ENCODE assay signal across 8 cellular contexts in the genomic region with DNA sequence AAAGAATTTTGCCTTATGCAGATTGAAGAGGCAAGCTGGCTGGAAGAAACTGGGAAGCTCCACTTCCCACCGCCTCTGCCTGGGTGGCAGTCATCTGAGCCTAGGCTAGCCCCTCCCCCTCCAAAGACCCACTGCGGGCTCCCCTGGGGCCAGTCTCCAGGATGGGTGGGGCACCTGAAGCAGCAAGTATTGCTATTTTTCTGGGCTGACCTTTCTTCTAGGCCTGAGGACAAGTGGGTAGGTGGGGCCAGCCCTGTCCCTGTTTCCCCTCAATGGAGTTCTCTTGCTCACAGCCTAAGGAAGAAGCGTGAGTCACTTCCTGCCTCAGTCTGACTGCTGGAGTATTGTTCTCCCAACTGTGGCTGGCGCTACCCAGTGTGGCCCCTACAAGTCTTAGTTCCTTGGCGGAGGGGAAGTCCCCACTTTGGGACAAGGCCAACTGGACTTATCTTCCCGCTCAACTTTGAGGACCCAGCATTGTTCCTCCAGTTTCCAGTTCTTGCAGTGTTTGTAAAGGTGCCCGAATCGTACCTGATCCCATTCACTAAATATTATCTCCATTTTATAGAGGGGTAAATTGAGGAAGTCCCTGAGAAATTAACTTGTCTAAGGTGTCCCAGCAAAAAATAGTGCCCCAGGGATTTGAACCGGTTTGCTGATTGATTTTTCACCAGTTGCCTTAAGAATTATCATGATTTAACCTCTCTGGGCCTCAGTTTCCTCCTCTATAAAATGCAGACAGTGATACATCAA. TPM values are rescaled to one million over a fixed set of nuclear protein-coding genes. Genes with fewer than 3 reads are reported as not detected.
DNase-seq lines count a peak whose midpoint lies in the region; ATAC-seq and TF ChIP-seq lines count a peak whose summit lies in the region.

No MANE protein-coding gene starts in this region.

- H3K4me1 Mint-ChIP-seq in activated CD4-positive, alpha-beta memory T cell treated with anti-CD3 and anti-CD28 coated beads, Interleukin-2, amount 10 ng/mL, durations not matched to agents 7 days and 5 days = peaks cover 59% of the 10 kb centered on the region
- peaks cover 47% of the 10 kb centered on the region for H3K4me1 Mint-ChIP-seq in nephron

- no peak for TF ChIP-seq CTCF in fibroblast of lung (conservative IDR thresholded peaks at IDR 0.05 in 1 of 2, IDR thresholded peaks at IDR 0.05 in 1 of 2; ENCODE audit: low read depth in 1 of 2, low read length in 2 of 2)
- TF ChIP-seq CTCF in nephron (IDR thresholded peaks at IDR 0.05; ENCODE audit: unreplicated experiment in 3 of 3) = no peak

- peaks cover 35% of the 10 kb centered on the region for H3K79me2 ChIP-seq in fibroblast of lung (ENCODE audit: control insufficient read depth, insufficient read depth, low read length)

- POLR2A ChIA-PET in activated CD4-positive, alpha-beta memory T cell treated with anti-CD3 and anti-CD28 coated beads, Interleukin-2, amount 10 ng/mL, durations not matched to agents 7 days and 5 days (lab: Charles Lee) = interaction anchor here (0.9 to 5.9 kb wide), 14 partner anchors 10 to 192 kb away, joined by 3 to 93 read pairs (median 20); a partner anchor contains a TSS

- H3K4me2 ChIP-seq in fibroblast of lung (ENCODE audit: extremely low read depth, insufficient read depth, low read length) = peak overlapping the region; percentile 91

- no peak overlapping the region for H2AFZ ChIP-seq in fibroblast of lung (ENCODE audit: low read length)

- H3K27ac Mint-ChIP-seq in activated CD4-positive, alpha-beta memory T cell treated with anti-CD3 and anti-CD28 coated beads, Interleukin-2, amount 10 ng/mL, durations not matched to agents 7 days and 5 days = peak overlapping the region; percentile 91
- peak overlapping the region; percentile 84 to 96 (median 96) for H3K27ac Mint-ChIP-seq in nephron

- whole genome bisulfite sequencing in urinary bladder = 58% methylated on average over 9 of the region's 9 CpGs

- no peaks in the 10 kb centered on the region for H3K9me3 Mint-ChIP-seq in activated CD4-positive, alpha-beta memory T cell treated with anti-CD3 and anti-CD28 coated beads, Interleukin-2, amount 10 ng/mL, durations not matched to agents 7 days and 5 days
- H3K9me3 Mint-ChIP-seq in nephron = no peaks in the 10 kb centered on the region

- no peaks in the 10 kb centered on the region for H3K27me3 Mint-ChIP-seq in activated CD4-positive, alpha-beta memory T cell treated with anti-CD3 and anti-CD28 coated beads, Interleukin-2, amount 10 ng/mL, durations not matched to agents 7 days and 5 days
- peaks cover 14% of the 10 kb centered on the region for H3K27me3 Mint-ChIP-seq in nephron (ENCODE audit: low read depth)

- H3K4me3 ChIP-seq in fibroblast of lung (replicated peaks in 1 of 4; ENCODE audit: control extremely low read depth in 1 of 4, insufficient read depth in 1 of 4, low read depth in 3 of 4, low read length in 4 of 4) (peak overlapping the region in 1 of 4 experiments; percentile 74), urinary bladder (ENCODE audit: low read depth, low read length) (no peak overlapping the region)

- H3K9ac ChIP-seq in ES-I3 (ENCODE audit: low read depth, low read length) = peak overlapping the region; percentile 19
- no peak overlapping the region for H3K9ac ChIP-seq in fibroblast of lung (ENCODE audit: insufficient read depth, low read length)

- H3K27ac ChIP-seq in fibroblast of lung (ENCODE audit: insufficient read depth, low read length) (peak overlapping the region; percentile 17), urinary bladder (ENCODE audit: low read depth) (peak overlapping the region; percentile 44)

- CTCF ChIA-PET in activated CD4-positive, alpha-beta memory T cell treated with anti-CD3 and anti-CD28 coated beads, Interleukin-2, amount 10 ng/mL, durations not matched to agents 7 days and 5 days (lab: Charles Lee) = interaction anchor here (1.0 to 2.3 kb wide), 5 partner anchors 16 to 62 kb away, joined by 5 to 14 read pairs (median 6); a partner anchor contains a TSS

- ATAC-seq in HG03457 (IDR thresholded peaks at IDR 0.05; ENCODE audit: unreplicated experiment) (no peak), GM18909 (IDR thresholded peaks at IDR 0.05; ENCODE audit: poor library complexity, unreplicated experiment) (no peak)

- no peaks in the 10 kb centered on the region for H4K20me1 ChIP-seq in fibroblast of lung (ENCODE audit: control insufficient read depth, extremely low read depth, insufficient read depth, low read length)

- no peaks in the 10 kb centered on the region for H3K36me3 ChIP-seq in ES-I3 (ENCODE audit: insufficient read depth, low read length)
- H3K36me3 ChIP-seq in fibroblast of lung (ENCODE audit: control insufficient read depth, insufficient read depth, low read length) = no peaks in the 10 kb centered on the region
- H3K36me3 ChIP-seq in urinary bladder (ENCODE audit: insufficient read depth) = no peaks in the 10 kb centered on the region

- H3K27me3 ChIP-seq in fibroblast of lung (ENCODE audit: control insufficient read depth, insufficient read depth, low read length) = no peaks in the 10 kb centered on the region

- peaks cover 38% of the 10 kb centered on the region for H3K36me3 Mint-ChIP-seq in activated CD4-positive, alpha-beta memory T cell treated with anti-CD3 and anti-CD28 coated beads, Interleukin-2, amount 10 ng/mL, durations not matched to agents 7 days and 5 days (ENCODE audit: low read depth)
- no peaks in the 10 kb centered on the region for H3K36me3 Mint-ChIP-seq in nephron (ENCODE audit: low read depth)

- H3K4me3 Mint-ChIP-seq in activated CD4-positive, alpha-beta memory T cell treated with anti-CD3 and anti-CD28 coated beads, Interleukin-2, amount 10 ng/mL, durations not matched to agents 7 days and 5 days = peak overlapping the region; percentile 85
- H3K4me3 Mint-ChIP-seq in nephron = peak overlapping the region; percentile 84 to 93 (median 91)

- DNase-seq in NCI-H187 treated with DMSO at 0.1 percent for 48 hours (lab: John Stamatoyannopoulos, UW) = peak; percentile 24
- peak; percentile 63 for DNase-seq in activated CD4-positive, alpha-beta memory T cell treated with anti-CD3 and anti-CD28 coated beads, Interleukin-2, amount 10 ng/mL, durations not matched to agents 7 days and 5 days
- peak; percentile 84 to 95 for DNase-seq in fibroblast of lung (ENCODE audit: low read depth in 2 of 2)

- peaks cover 42% of the 10 kb centered on the region for H3K4me1 ChIP-seq in ES-I3 (ENCODE audit: insufficient read depth, low read length)
- H3K4me1 ChIP-seq in fibroblast of lung (ENCODE audit: control insufficient read depth, extremely low read depth, insufficient read depth, low read length) = peaks cover 24% of the 10 kb centered on the region
- peaks cover 2% of the 10 kb centered on the region for H3K4me1 ChIP-seq in urinary bladder (ENCODE audit: insufficient read depth)

- H3K9me3 ChIP-seq in ES-I3 (ENCODE audit: control insufficient read depth, insufficient read depth, low read length) = no peaks in the 10 kb centered on the region
- H3K9me3 ChIP-seq in fibroblast of lung (ENCODE audit: control insufficient read depth, insufficient read depth, low read depth, low read length) = no peaks in the 10 kb centered on the region

RNA-seq across cellular contexts. Expression of a gene that starts 1.4 kb away (rescaled TPM):
- 100 to 1,000 TPM; 550 to 553 TPM for total RNA-seq in activated CD4-positive, alpha-beta memory T cell treated with anti-CD3 and anti-CD28 coated beads, Interleukin-2, amount 10 ng/mL, durations not matched to agents 7 days and 5 days
- total RNA-seq in fibroblast of lung (19.5 and 27.9 TPM in 2 replicates), urinary bladder (10.5 TPM)
- polyA plus RNA-seq in fibroblast of lung (19.4 and 20.4 TPM in 2 replicates), urinary bladder (53.7 TPM)
- 45.8 and 46.5 TPM in 2 replicates for polyA plus RNA-seq in fibroblast of lung (2012)
- 57.3 and 68.2 TPM in 2 replicates for polyA minus RNA-seq in fibroblast of lung (ENCODE audit: low replicate concordance)

RNA-seq across cellular contexts. Expression of a gene that starts 14.5 kb away (rescaled TPM):
- 10 to 100 TPM; 31.2 to 32.4 TPM for total RNA-seq in activated CD4-positive, alpha-beta memory T cell treated with anti-CD3 and anti-CD28 coated beads, Interleukin-2, amount 10 ng/mL, durations not matched to agents 7 days and 5 days
- total RNA-seq in fibroblast of lung (23.4 and 31.2 TPM in 2 replicates), urinary bladder (27.0 TPM)
- polyA plus RNA-seq in fibroblast of lung (5.5 and 7.0 TPM in 2 replicates), urinary bladder (30.0 TPM)
- polyA plus RNA-seq in fibroblast of lung (2012) = 9.1 and 12.6 TPM in 2 replicates
- 19.3 and 27.0 TPM in 2 replicates for polyA minus RNA-seq in fibroblast of lung (ENCODE audit: low replicate concordance)

RNA-seq across cellular contexts. Expression of a gene that starts 33.3 kb away (rescaled TPM):
- 100 to 1,000 TPM; 132 to 133 TPM for total RNA-seq in activated CD4-positive, alpha-beta memory T cell treated with anti-CD3 and anti-CD28 coated beads, Interleukin-2, amount 10 ng/mL, durations not matched to agents 7 days and 5 days
- total RNA-seq in fibroblast of lung (18.2 and 36.0 TPM in 2 replicates), urinary bladder (19.4 TPM)
- polyA plus RNA-seq in fibroblast of lung (11.3 and 18.0 TPM in 2 replicates), urinary bladder (31.4 TPM)
- 12.6 and 16.0 TPM in 2 replicates for polyA plus RNA-seq in fibroblast of lung (2012)
- polyA minus RNA-seq in fibroblast of lung (ENCODE audit: low replicate concordance) = 69.8 and 80.4 TPM in 2 replicates

Comparison
In these comparisons a context has a peak if more than half of its experiments do, and no peak if none do; other contexts are left out.
1. DNase-seq: peak in every context shown above with its lines; median percentile 90 in fibroblast of lung; 63 in activated CD4-positive, alpha-beta memory T cell treated with anti-CD3 and anti-CD28 coated beads, Interleukin-2, amount 10 ng/mL, durations not matched to agents 7 days and 5 days; 24 in NCI-H187 treated with DMSO at 0.1 percent for 48 hours.
2. RNA of a gene that starts 1.4 kb away (total RNA-seq): 550 to 553 TPM in activated CD4-positive, alpha-beta memory T cell treated with anti-CD3 and anti-CD28 coated beads, Interleukin-2, amount 10 ng/mL, durations not matched to agents 7 days and 5 days; 19.5 to 27.9 TPM in fibroblast of lung and 10.5 TPM in urinary bladder (single experiment); every median in the first group is over 10 times any median in the second.